34 cellular contexts compared by ENCODE assay signal in genomic region chr4:131081069-131081468, GRCh38.
"Had no signal": no experiment of that assay in that cellular context is flagged by ENCODE, and none has a peak within 500 bp of the region (broad histone marks: within the 10 kb centered on the region; RNA-seq: fewer than 3 reads in every experiment).

No MANE protein-coding gene starts in this region.

- H3K4me1 ChIP-seq: adrenal gland, breast epithelium had no signal

- H3K27ac ChIP-seq: adrenal gland, body of pancreas, brain microvascular endothelial cell, breast epithelium, VCaP had no signal

- H3K4me3 ChIP-seq: adrenal gland, body of pancreas, breast epithelium had no signal

- DNase-seq: activated B cell treated with CpG ODN at 0.5 μM for 24 hours; activated CD4-positive, alpha-beta memory T cell treated with anti-CD3 and anti-CD28 coated beads for 36 hours; activated CD4-positive, alpha-beta T cell treated with anti-CD3 and anti-CD28 coated beads for 4 hours; activated CD4-positive, alpha-beta T cell treated with anti-CD3 and anti-CD28 coated beads, Interleukin-2, amount 10 ng/mL, durations not matched to agents 24 days and 14 days; activated CD4-positive, alpha-beta T cell treated with anti-CD3 and anti-CD28 coated beads, Interleukin-2, amount 50 U/mL, for 1 hour; activated CD4-positive, alpha-beta T cell treated with anti-CD3 and anti-CD28 coated beads, Interleukin-2, amount 50 U/mL, for 4 hours; activated CD4-positive, CD25-positive, alpha-beta regulatory T cell treated with anti-CD3 and anti-CD28 coated beads, Interleukin-2, amount 50 U/mL, for 72 hours; activated CD8-positive, alpha-beta memory T cell treated with anti-CD3 and anti-CD28 coated beads, Interleukin-2, amount 50 U/mL, for 4 hours; activated CD8-positive, alpha-beta T cell treated with anti-CD3 and anti-CD28 coated beads for 36 hours; activated effector memory CD4-positive, alpha-beta T cell treated with anti-CD3 and anti-CD28 coated beads, Interleukin-2, amount 50 U/mL, for 16 hours; activated gamma-delta T cell treated with Interleukin-2 at 50 U/mL for 16 hours; activated naive CD4-positive, alpha-beta T cell; activated naive CD4-positive, alpha-beta T cell treated with anti-CD3 and anti-CD28 coated beads for 36 hours; activated naive CD4-positive, alpha-beta T cell treated with anti-CD3 and anti-CD28 coated beads, Interleukin-2, amount 50 U/mL, for 16 hours; activated naive CD8-positive, alpha-beta T cell treated with anti-CD3 and anti-CD28 coated beads for 36 hours; activated T-cell treated with anti-CD3 and anti-CD28 coated beads for 4 hours; activated T-cell treated with anti-CD3 and anti-CD28 coated beads, Interleukin-2, amount 50 U/mL, for 1 hour; activated T-cell treated with anti-CD3 and anti-CD28 coated beads, Interleukin-2, amount 50 U/mL, for 4 hours; activated T-cell treated with anti-CD3 and anti-CD28 coated beads, Interleukin-2, amount 50 U/mL, for 72 hours; adrenal gland; amniotic stem cell; aorta; body of pancreas; brain microvascular endothelial cell; central memory CD4-positive, alpha-beta T cell; T-helper 1 cell; T-helper 2 cell; T-helper 9 cell had no signal

- FAIRE-seq: astrocyte, TTC549 had no signal

- H3K27me3 ChIP-seq: adrenal gland, body of pancreas, brain microvascular endothelial cell, breast epithelium had no signal

- ATAC-seq: activated CD8-positive, alpha-beta T cell treated with anti-CD3 and anti-CD28 coated beads for 36 hours; activated naive CD4-positive, alpha-beta T cell treated with anti-CD3 and anti-CD28 coated beads, Interleukin-2, amount 50 U/mL, for 72 hours; activated T-cell treated with anti-CD3 and anti-CD28 coated beads, Interleukin-2, amount 50 U/mL, for 4 hours; activated T-cell treated with anti-CD3 and anti-CD28 coated beads, Interleukin-2, amount 50 U/mL, for 72 hours; activated T-helper 17 cell treated with anti-CD3 and anti-CD28 coated beads, Interleukin-2, amount 50 U/mL, for 72 hours; body of pancreas had no signal

- H3K36me3 ChIP-seq: adrenal gland, brain microvascular endothelial cell, breast epithelium had no signal

- H3K9me3 ChIP-seq: adrenal gland, body of pancreas, breast epithelium had no signal
